In genomic region chr10:103824281-103824680, GRCh38 we compare ENCODE assay signal across 16 cellular contexts.
"Had no signal": no experiment of that assay in that cellular context is flagged by ENCODE, and none has a peak within 500 bp of the region (broad histone marks: within the 10 kb centered on the region; RNA-seq: fewer than 3 reads in every experiment).

No MANE protein-coding gene starts in this region.

- H3K4me3 ChIP-seq: esophagus muscularis mucosa, left lung had no signal

- H3K27ac Mint-ChIP-seq: activated CD4-positive, alpha-beta memory T cell treated with anti-CD3 and anti-CD28 coated beads, Interleukin-2, amount 10 ng/mL, durations not matched to agents 7 days and 5 days; activated naive CD4-positive, alpha-beta T cell treated with anti-CD3 and anti-CD28 coated beads, Interleukin-2, amount 50 U/mL, for 24 hours; activated T-helper 2 cell treated with anti-CD3 and anti-CD28 coated beads, Interferon-gamma antibody, Interleukin-2, Interleukin-4, amounts not matched to agents 10 μg/mL and 5 μg/mL and 100 μg/mL, durations not matched to agents 14 hours and 24 hours and 36 hours; endodermal cell; memory B cell; stimulated activated naive CD8-positive, alpha-beta T cell treated with anti-CD3 and anti-CD28 coated beads, Interleukin-15, Interleukin-2, amounts not matched to agents 100 ng/mL and 50 ng/mL, for 24 hours had no signal

- H3K27me3 ChIP-seq: brain microvascular endothelial cell, esophagus muscularis mucosa had no signal

- H3K36me3 Mint-ChIP-seq: activated naive CD4-positive, alpha-beta T cell treated with anti-CD3 and anti-CD28 coated beads, Interleukin-2, amount 50 U/mL, for 24 hours; memory B cell had no signal

- H3K27ac ChIP-seq: brain microvascular endothelial cell, esophagus muscularis mucosa, left lung had no signal

- H3K9me3 Mint-ChIP-seq: activated CD4-positive, alpha-beta memory T cell treated with anti-CD3 and anti-CD28 coated beads, Interleukin-2, amount 10 ng/mL, durations not matched to agents 7 days and 5 days; activated naive CD4-positive, alpha-beta T cell treated with anti-CD3 and anti-CD28 coated beads, Interleukin-2, amount 50 U/mL, for 24 hours; activated T-helper 2 cell treated with anti-CD3 and anti-CD28 coated beads, Interferon-gamma antibody, Interleukin-2, Interleukin-4, amounts not matched to agents 10 μg/mL and 5 μg/mL and 100 μg/mL, durations not matched to agents 14 hours and 24 hours and 36 hours; endodermal cell; memory B cell; stimulated activated naive CD8-positive, alpha-beta T cell treated with anti-CD3 and anti-CD28 coated beads, Interleukin-15, Interleukin-2, amounts not matched to agents 100 ng/mL and 50 ng/mL, for 24 hours had no signal

- H3K36me3 ChIP-seq: brain microvascular endothelial cell, esophagus muscularis mucosa, left lung had no signal

- H3K9me3 ChIP-seq: esophagus muscularis mucosa, left lung had no signal

- H3K4me1 Mint-ChIP-seq: activated naive CD4-positive, alpha-beta T cell treated with anti-CD3 and anti-CD28 coated beads, Interleukin-2, amount 50 U/mL, for 24 hours had no signal

- H3K4me3 Mint-ChIP-seq: activated CD4-positive, alpha-beta memory T cell treated with anti-CD3 and anti-CD28 coated beads, Interleukin-2, amount 10 ng/mL, durations not matched to agents 7 days and 5 days; activated naive CD4-positive, alpha-beta T cell treated with anti-CD3 and anti-CD28 coated beads, Interleukin-2, amount 50 U/mL, for 24 hours; endodermal cell; memory B cell; stimulated activated naive CD8-positive, alpha-beta T cell treated with anti-CD3 and anti-CD28 coated beads, Interleukin-15, Interleukin-2, amounts not matched to agents 100 ng/mL and 50 ng/mL, for 24 hours had no signal

- DNase-seq: activated CD4-positive, alpha-beta memory T cell treated with anti-CD3 and anti-CD28 coated beads, Interleukin-2, amount 10 ng/mL, durations not matched to agents 7 days and 5 days; activated CD4-positive, alpha-beta T cell treated with anti-CD3 and anti-CD28 coated beads for 1 hour; activated CD8-positive, alpha-beta memory T cell treated with anti-CD3 and anti-CD28 coated beads, Interleukin-2, amount 50 U/mL, for 48 hours; brain microvascular endothelial cell; cerebellar nuclear complex; endodermal cell; foreskin melanocyte; head of caudate nucleus; islet precursor cell; left lung; stimulated activated CD4-positive, alpha-beta T cell treated with anti-CD3 and anti-CD28 coated beads, Interleukin-4, amount 100 ng/mL, for 24 hours had no signal
